In genomic region chr16:66489385-66489784, GRCh38 we compare ENCODE assay signal across 24 cellular contexts.
"Had no signal": no experiment of that assay in that cellular context is flagged by ENCODE, and none has a peak within 500 bp of the region (broad histone marks: within the 10 kb centered on the region; RNA-seq: fewer than 3 reads in every experiment).

No MANE protein-coding gene starts in this region.

- FAIRE-seq: frontal cortex had no signal

- H3K4me3 ChIP-seq: esophagus muscularis mucosa, SK-N-MC, thyroid gland had no signal

- H3K9me3 Mint-ChIP-seq: activated naive CD8-positive, alpha-beta T cell treated with anti-CD3 and anti-CD28 coated beads, Interleukin-2, amount 50 U/mL, for 24 hours; activated T-helper 1 cell treated with anti-CD3 and anti-CD28 coated beads, Interleukin-12 subunit alpha, Interleukin-12 subunit beta, Interleukin-2, Interleukin-4 antibody, amounts not matched to agents 30 ng/mL and 10 ng/mL and 1 ng/mL, durations not matched to agents 14 hours and 24 hours and 36 hours; effector memory CD8-positive, alpha-beta T cell had no signal

- ATAC-seq: activated naive CD8-positive, alpha-beta T cell treated with anti-CD3 and anti-CD28 coated beads, Interleukin-2, amount 50 U/mL, for 24 hours; effector memory CD8-positive, alpha-beta T cell; left ventricle myocardium superior; stimulated activated naive CD8-positive, alpha-beta T cell treated with anti-CD3 and anti-CD28 coated beads, Interleukin-15, Interleukin-2, amounts not matched to agents 100 U/mL and 50 U/mL, for 24 hours; T-helper 17 cell had no signal

- H3K4me3 Mint-ChIP-seq: activated naive CD8-positive, alpha-beta T cell treated with anti-CD3 and anti-CD28 coated beads, Interleukin-2, amount 50 U/mL, for 24 hours; activated T-helper 1 cell treated with anti-CD3 and anti-CD28 coated beads, Interleukin-12 subunit alpha, Interleukin-12 subunit beta, Interleukin-2, Interleukin-4 antibody, amounts not matched to agents 30 ng/mL and 10 ng/mL and 1 ng/mL, durations not matched to agents 14 hours and 24 hours and 36 hours; brain; effector memory CD8-positive, alpha-beta T cell; T-helper 17 cell had no signal

- H3K27me3 ChIP-seq: esophagus muscularis mucosa, thyroid gland had no signal

- H3K27ac ChIP-seq: esophagus muscularis mucosa, SK-N-MC, thyroid gland had no signal

- H3K9me3 ChIP-seq: esophagus muscularis mucosa, thyroid gland had no signal

- H3K27ac Mint-ChIP-seq: activated naive CD8-positive, alpha-beta T cell treated with anti-CD3 and anti-CD28 coated beads, Interleukin-2, amount 50 U/mL, for 24 hours; activated T-helper 1 cell treated with anti-CD3 and anti-CD28 coated beads, Interleukin-12 subunit alpha, Interleukin-12 subunit beta, Interleukin-2, Interleukin-4 antibody, amounts not matched to agents 30 ng/mL and 10 ng/mL and 1 ng/mL, durations not matched to agents 14 hours and 24 hours and 36 hours; brain; effector memory CD8-positive, alpha-beta T cell; progenitor cell of endocrine pancreas; T-helper 17 cell had no signal

- H3K36me3 ChIP-seq: thyroid gland had no signal

- DNase-seq: activated CD4-positive, alpha-beta T cell treated with anti-CD3 and anti-CD28 coated beads for 48 hours; activated CD4-positive, CD25-positive, alpha-beta regulatory T cell; activated gamma-delta T cell; activated naive CD4-positive, alpha-beta T cell treated with anti-CD3 and anti-CD28 coated beads, Interleukin-2, amount 50 U/mL, for 16 hours; activated naive CD8-positive, alpha-beta T cell treated with anti-CD3 and anti-CD28 coated beads, Interleukin-2, amount 50 U/mL, for 24 hours; anterior cingulate cortex; effector memory CD8-positive, alpha-beta T cell; hippocampal formation; mammary epithelial cell; midbrain; retina; stimulated activated CD4-positive, alpha-beta T cell treated with anti-CD3 and anti-CD28 coated beads, Interleukin-4, amount 100 ng/mL, for 24 hours; stimulated activated naive CD8-positive, alpha-beta T cell treated with anti-CD3 and anti-CD28 coated beads, Interleukin-15, Interleukin-2, amounts not matched to agents 100 U/mL and 50 U/mL, for 24 hours; substantia nigra; SW 1271; T-helper 17 cell; thyroid gland had no signal
